1 cellular context compared by ENCODE assay signal in genomic region chr14:103896578-103896977, GRCh38.
TF ChIP-seq lines count a peak whose summit lies in the region.

No MANE protein-coding gene starts in this region.

TF ChIP-seq in IMR-90, 13 proteins besides CTCF, POLR2A, EP300 and RAD21 (continued from another document):
- TF ChIP-seq, protein P1, sequence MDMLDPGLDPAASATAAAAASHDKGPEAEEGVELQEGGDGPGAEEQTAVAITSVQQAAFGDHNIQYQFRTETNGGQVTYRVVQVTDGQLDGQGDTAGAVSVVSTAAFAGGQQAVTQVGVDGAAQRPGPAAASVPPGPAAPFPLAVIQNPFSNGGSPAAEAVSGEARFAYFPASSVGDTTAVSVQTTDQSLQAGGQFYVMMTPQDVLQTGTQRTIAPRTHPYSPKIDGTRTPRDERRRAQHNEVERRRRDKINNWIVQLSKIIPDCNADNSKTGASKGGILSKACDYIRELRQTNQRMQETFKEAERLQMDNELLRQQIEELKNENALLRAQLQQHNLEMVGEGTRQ (IDR thresholded peaks at IDR 0.05; ENCODE audit: low read depth, low read length), result no peak
- no peak for TF ChIP-seq MAZ (IDR thresholded peaks at IDR 0.05; ENCODE audit: borderline replicate concordance, low read depth, low read length)
- TF ChIP-seq NFE2L2 (IDR thresholded peaks at IDR 0.05; ENCODE audit: low read depth, low read length), result no peak
